ENCODE assay signal across 21 cellular contexts in genomic region chr17:81373536-81374160, GRCh38. TPM values are rescaled to one million over a fixed set of nuclear protein-coding genes. Genes with fewer than 3 reads are reported as not detected.
DNase-seq lines count a peak whose midpoint lies in the region; ATAC-seq and TF ChIP-seq lines count a peak whose summit lies in the region.
"Had no signal": no experiment of that assay in that cellular context is flagged by ENCODE, and none has a peak within 500 bp of the region (broad histone marks: within the 10 kb centered on the region; RNA-seq: fewer than 3 reads in every experiment).

No MANE protein-coding gene starts in this region.

- H3K4me1 ChIP-seq in mesendoderm (ENCODE audit: control insufficient read depth, low read depth, low read length) (no peaks in the 10 kb centered on the region), ovary (ENCODE audit: insufficient read depth) (no peaks in the 10 kb centered on the region)
- H3K4me1 ChIP-seq: BE2C had no signal

- no peak overlapping the region for H3K27ac ChIP-seq in mesendoderm (ENCODE audit: low read depth, low read length)
- no peak overlapping the region for H3K27ac ChIP-seq in ovary

- TF ChIP-seq CTCF in ovary (IDR thresholded peaks at IDR 0.05): no peak

- no peak overlapping the region for H3K4me3 ChIP-seq in mesendoderm (ENCODE audit: low read length)
- H3K4me3 ChIP-seq in ovary: no peak overlapping the region
- H3K4me3 ChIP-seq: GM23338 had no signal

- no CpG with 5 or more reads among the region's 24 CpGs for WGBS in mesendoderm (ENCODE audit: extremely low coverage, insufficient coverage, low lambda C conversion rate)
- 86 to 94% (median 89%) methylated on average over 24 of the region's 24 CpGs for WGBS in ovary, 3 donors

- H3K18ac ChIP-seq in mesendoderm (ENCODE audit: low read length): no peak overlapping the region

- intact Hi-C loops in left ventricle myocardium superior (cut with micrococcal nuclease) (no loop called here), left cardiac atrium (cut with DNase I) (no loop called here), ovary (cut with DNase I) (no loop called here)

- no peak overlapping the region for H2AK5ac ChIP-seq in mesendoderm (ENCODE audit: low read length)

- no peak overlapping the region for H2BK15ac ChIP-seq in mesendoderm (replicated peaks; ENCODE audit: low read depth)

- no peaks in the 10 kb centered on the region for H3K79me2 ChIP-seq in mesendoderm (ENCODE audit: control insufficient read depth, insufficient read depth, low read length)

- H3K79me1 ChIP-seq in mesendoderm (ENCODE audit: low read length): no peaks in the 10 kb centered on the region

- H4K5ac ChIP-seq in mesendoderm (ENCODE audit: low read length): no peak overlapping the region

- H2BK120ac ChIP-seq in mesendoderm (ENCODE audit: low read depth, low read length): no peak overlapping the region

- H3K9me3 ChIP-seq in ovary: no peaks in the 10 kb centered on the region
- H3K9me3 ChIP-seq: BE2C, Caco-2 had no signal

- TF ChIP-seq POLR2A in ovary (IDR thresholded peaks at IDR 0.05): no peak

- DNase-seq in left ventricle myocardium superior (peak; percentile 53), left cardiac atrium (no peak), islet precursor cell (peak; percentile 60), mesendoderm (no peak), amniotic stem cell (lab: John Stamatoyannopoulos, UW) (no peak), ovary (no peak)
- DNase-seq: BE2C; Caco-2; CD4-positive, alpha-beta T cell; GDM1; KG1; NCI-H187; NCI-H2107; NCI-H510A; NCI-H748 treated with DMSO at 0.1 percent for 48 hours; NK-92 treated with Interleukin-12 subunit alpha and Interleukin-12 subunit beta, amount 100 ng/mL, for 24 hours; SHP77 treated with DMSO at 0.1 percent for 48 hours had no signal

- no peak for TF ChIP-seq EP300 in ovary (IDR thresholded peaks at IDR 0.05)

- no peak overlapping the region for H4K8ac ChIP-seq in mesendoderm (ENCODE audit: low read depth, low read length)

- H3K4me2 ChIP-seq in mesendoderm (ENCODE audit: low read length): no peak overlapping the region
- H3K4me2 ChIP-seq: GM23338 had no signal

- H2BK5ac ChIP-seq in mesendoderm (ENCODE audit: low read length): no peak overlapping the region

- no peak overlapping the region for H3K4ac ChIP-seq in mesendoderm (ENCODE audit: low read depth, low read length)

- no peaks in the 10 kb centered on the region for H3K27me3 ChIP-seq in mesendoderm (ENCODE audit: insufficient read depth, low read length, poor library complexity)
- H3K27me3 ChIP-seq in ovary: no peaks in the 10 kb centered on the region
- H3K27me3 ChIP-seq: BE2C had no signal

- H3K23ac ChIP-seq in mesendoderm (ENCODE audit: low read length): no peak overlapping the region

- peak overlapping the region; percentile 25 for H3K56ac ChIP-seq in mesendoderm (ENCODE audit: low read length)

- H3K9ac ChIP-seq in mesendoderm (ENCODE audit: low read length): no peak overlapping the region

- no peaks in the 10 kb centered on the region for H3K36me3 ChIP-seq in mesendoderm (ENCODE audit: control insufficient read depth, insufficient read depth, low read length)
- no peaks in the 10 kb centered on the region for H3K36me3 ChIP-seq in ovary
- H3K36me3 ChIP-seq: BE2C had no signal

- ATAC-seq in left ventricle myocardium superior (no peak), left cardiac atrium (no peak), HG03280 (IDR thresholded peaks at IDR 0.05; ENCODE audit: unreplicated experiment) (no peak), GM21825 (IDR thresholded peaks at IDR 0.05; ENCODE audit: unreplicated experiment) (no peak)
- ATAC-seq: GM23338, HCT116 had no signal

RNA-seq across cellular contexts. Expression of gene BAHCC1, which starts 21.6 kb away (rescaled TPM):
- total RNA-seq in left ventricle myocardium superior (8.6 TPM), left cardiac atrium (1 to 10 TPM; 8.3 to 9.9 TPM), ovary (10 to 100 TPM in 6 of 7 donors, 1 to 10 TPM in 1; 7.6 to 31.9 (median 24.2) TPM)
- polyA plus RNA-seq in mesendoderm (2013, experiment 1 of 2): 1.6 TPM
- polyA plus RNA-seq in mesendoderm (2013, experiment 2 of 2): 2.1 TPM
- 10 to 100 TPM in 1 of 2 donors, 1 to 10 TPM in 1; 1.9 to 16.0 TPM for polyA plus RNA-seq in ovary

Comparison
In these comparisons a context has a peak if more than half of its experiments do, and no peak if none do; other contexts are left out.
1. DNase-seq: peak in left ventricle myocardium superior (single experiment) and islet precursor cell (single experiment); none in left cardiac atrium (single experiment), mesendoderm (single experiment), amniotic stem cell (single experiment) and ovary (0 of 5).